In genomic region chr1:159832309-159832708, GRCh38 we compare ENCODE assay signal across 2 cellular contexts.
TF ChIP-seq lines count a peak whose summit lies in the region.

No MANE protein-coding gene starts in this region.

TF ChIP-seq in SK-N-SH treated with all-trans-retinoic acid at 6 μM for 48 hours, 23 proteins besides CTCF, POLR2A, EP300 and RAD21 (continued from another document):
- no peak for TF ChIP-seq PATZ1 (CRISPR knock-in tag; IDR thresholded peaks at IDR 0.05; ENCODE audit: borderline replicate concordance)
TF ChIP-seq in SK-N-SH treated with all-trans-retinoic acid at 6 μM for 48 hours: peak in this region for 1.

TF ChIP-seq in SK-N-SH, 30 proteins besides CTCF, POLR2A, EP300 and RAD21 (continued from another document):
- no peak for TF ChIP-seq USF2 (IDR thresholded peaks at IDR 0.05; ENCODE audit: borderline replicate concordance, low read depth, low read length)
- no peak for TF ChIP-seq MXI1 (IDR thresholded peaks at IDR 0.05; ENCODE audit: low read depth, low read length)
- TF ChIP-seq RXRA (IDR thresholded peaks at IDR 0.05; ENCODE audit: borderline replicate concordance, low read depth), result no peak
- TF ChIP-seq TEAD4 (IDR thresholded peaks at IDR 0.05; ENCODE audit: borderline replicate concordance, insufficient read depth), result no peak
TF ChIP-seq in SK-N-SH: peak in this region for 0.
